In the genomic region with DNA sequence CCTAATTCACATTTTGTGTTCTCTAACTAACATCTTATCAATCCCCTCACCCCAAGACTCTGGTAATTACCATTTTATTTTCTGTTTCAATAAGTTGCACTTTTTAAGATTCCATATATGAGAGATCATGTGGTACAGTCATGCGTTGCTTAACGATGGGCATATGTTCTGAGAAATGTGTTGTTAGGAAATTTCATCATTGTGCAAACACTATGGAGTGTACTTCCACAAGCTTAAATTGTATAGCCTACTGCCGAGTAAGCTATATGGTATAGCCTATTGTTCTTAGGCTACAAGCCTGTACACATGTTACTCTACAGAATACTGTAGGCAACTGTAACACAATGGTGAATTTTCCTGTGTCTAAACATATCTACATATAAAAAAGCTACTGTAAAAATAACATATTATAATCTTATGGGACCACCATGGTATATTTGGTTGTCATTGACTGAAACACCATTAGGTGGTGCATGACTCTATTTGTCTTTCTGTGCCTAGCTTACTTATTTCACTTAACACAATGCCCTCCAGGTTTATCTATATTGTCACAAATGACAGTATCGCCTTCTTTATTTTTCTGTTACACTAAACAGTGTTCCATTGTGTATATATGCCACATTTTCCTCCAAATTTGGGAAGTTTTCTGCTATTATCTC, we compare ENCODE assay signal across 2 cellular contexts.
TF ChIP-seq lines count a peak whose summit lies in the region.

No MANE protein-coding gene starts in this region.

TF ChIP-seq in A549, 52 proteins besides CTCF, POLR2A, EP300 and RAD21 (continued from another document):
- TF ChIP-seq, protein P1, sequence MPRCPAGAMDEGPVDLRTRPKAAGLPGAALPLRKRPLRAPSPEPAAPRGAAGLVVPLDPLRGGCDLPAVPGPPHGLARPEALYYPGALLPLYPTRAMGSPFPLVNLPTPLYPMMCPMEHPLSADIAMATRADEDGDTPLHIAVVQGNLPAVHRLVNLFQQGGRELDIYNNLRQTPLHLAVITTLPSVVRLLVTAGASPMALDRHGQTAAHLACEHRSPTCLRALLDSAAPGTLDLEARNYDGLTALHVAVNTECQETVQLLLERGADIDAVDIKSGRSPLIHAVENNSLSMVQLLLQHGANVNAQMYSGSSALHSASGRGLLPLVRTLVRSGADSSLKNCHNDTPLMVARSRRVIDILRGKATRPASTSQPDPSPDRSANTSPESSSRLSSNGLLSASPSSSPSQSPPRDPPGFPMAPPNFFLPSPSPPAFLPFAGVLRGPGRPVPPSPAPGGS (IDR thresholded peaks at IDR 0.05): no peak
- TF ChIP-seq ZSCAN20 (CRISPR knock-in tag; IDR thresholded peaks at IDR 0.05): no peak
- no peak for TF ChIP-seq MAFK (IDR thresholded peaks at IDR 0.05; ENCODE audit: partially characterized antibody)
- TF ChIP-seq RCOR1 (IDR thresholded peaks at IDR 0.05; ENCODE audit: low read depth, low read length): no peak
- no peak for TF ChIP-seq JUNB (IDR thresholded peaks at IDR 0.05)
- no peak for TF ChIP-seq TFCP2L1 (CRISPR knock-in tag; IDR thresholded peaks at IDR 0.05)
- no peak for TF ChIP-seq FOXS1 (CRISPR knock-in tag; IDR thresholded peaks at IDR 0.05)
- no peak for TF ChIP-seq SMC3 (IDR thresholded peaks at IDR 0.05)
- TF ChIP-seq CBX2 (IDR thresholded peaks at IDR 0.05; ENCODE audit: borderline replicate concordance, low read depth): no peak
- no peak for TF ChIP-seq NFE2L2 (conservative IDR thresholded peaks at IDR 0.05; ENCODE audit: low read length)
- TF ChIP-seq EHMT2 (IDR thresholded peaks at IDR 0.05; ENCODE audit: low read depth): no peak
- TF ChIP-seq, protein P2, sequence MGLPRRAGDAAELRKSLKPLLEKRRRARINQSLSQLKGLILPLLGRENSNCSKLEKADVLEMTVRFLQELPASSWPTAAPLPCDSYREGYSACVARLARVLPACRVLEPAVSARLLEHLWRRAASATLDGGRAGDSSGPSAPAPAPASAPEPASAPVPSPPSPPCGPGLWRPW (IDR thresholded peaks at IDR 0.05): no peak
- TF ChIP-seq, protein P3, sequence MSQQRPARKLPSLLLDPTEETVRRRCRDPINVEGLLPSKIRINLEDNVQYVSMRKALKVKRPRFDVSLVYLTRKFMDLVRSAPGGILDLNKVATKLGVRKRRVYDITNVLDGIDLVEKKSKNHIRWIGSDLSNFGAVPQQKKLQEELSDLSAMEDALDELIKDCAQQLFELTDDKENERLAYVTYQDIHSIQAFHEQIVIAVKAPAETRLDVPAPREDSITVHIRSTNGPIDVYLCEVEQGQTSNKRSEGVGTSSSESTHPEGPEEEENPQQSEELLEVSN (IDR thresholded peaks at IDR 0.05; ENCODE audit: borderline replicate concordance, low read depth): no peak
- TF ChIP-seq RFX5 (IDR thresholded peaks at IDR 0.05): no peak

TF ChIP-seq in SK-N-SH treated with all-trans-retinoic acid at 6 μM for 48 hours, 23 proteins besides CTCF, POLR2A, EP300 and RAD21 (continued from another document):
- TF ChIP-seq, protein P4, sequence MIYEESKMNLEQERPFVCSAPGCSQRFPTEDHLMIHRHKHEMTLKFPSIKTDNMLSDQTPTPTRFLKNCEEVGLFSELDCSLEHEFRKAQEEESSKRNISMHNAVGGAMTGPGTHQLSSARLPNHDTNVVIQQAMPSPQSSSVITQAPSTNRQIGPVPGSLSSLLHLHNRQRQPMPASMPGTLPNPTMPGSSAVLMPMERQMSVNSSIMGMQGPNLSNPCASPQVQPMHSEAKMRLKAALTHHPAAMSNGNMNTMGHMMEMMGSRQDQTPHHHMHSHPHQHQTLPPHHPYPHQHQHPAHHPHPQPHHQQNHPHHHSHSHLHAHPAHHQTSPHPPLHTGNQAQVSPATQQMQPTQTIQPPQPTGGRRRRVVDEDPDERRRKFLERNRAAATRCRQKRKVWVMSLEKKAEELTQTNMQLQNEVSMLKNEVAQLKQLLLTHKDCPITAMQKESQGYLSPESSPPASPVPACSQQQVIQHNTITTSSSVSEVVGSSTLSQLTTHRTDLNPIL (CRISPR knock-in tag; IDR thresholded peaks at IDR 0.05; ENCODE audit: low read depth): no peak
- TF ChIP-seq CSDC2 (CRISPR knock-in tag; IDR thresholded peaks at IDR 0.05): no peak
- TF ChIP-seq ZNF70 (CRISPR knock-in tag; IDR thresholded peaks at IDR 0.05): no peak
